8 cellular contexts compared by ENCODE assay signal in genomic region chr6:110039364-110039995, GRCh38.
DNase-seq lines count a peak whose midpoint lies in the region; ATAC-seq, FAIRE-seq and TF ChIP-seq lines count a peak whose summit lies in the region.

No MANE protein-coding gene starts in this region.

- FAIRE-seq in endometrium (lab: Jason Lieb, UNC): peak; percentile 84

- H3K27ac ChIP-seq in mesodermal cell (ENCODE audit: low read depth, low read length, severe bottlenecking): no peak overlapping the region

- BruUV-seq in Calu3 (replicated peaks; lab: Mats Ljungman, UMichigan): no TSS peak

- no peaks in the 10 kb centered on the region for H3K9me3 ChIP-seq in mesodermal cell (ENCODE audit: control insufficient read depth, low read length)

- H3K4me1 ChIP-seq in mesodermal cell (ENCODE audit: control insufficient read depth, insufficient read depth, low read length, poor library complexity, severe bottlenecking): no peaks in the 10 kb centered on the region

- H3K27ac Mint-ChIP-seq in Calu3 (ENCODE audit: unreplicated experiment): peak overlapping the region; percentile 90
- peak overlapping the region; percentile 85 for H3K27ac Mint-ChIP-seq in activated CD8-positive, alpha-beta memory T cell treated with anti-CD3 and anti-CD28 coated beads, Interleukin-2, amount 10 ng/mL, durations not matched to agents 7 days and 5 days

- CTCF ChIA-PET in Calu3 (lab: Charles Lee): interaction anchor here (0.6 to 5.1 kb wide), 30 partner anchors 10 to 799 kb away, joined by 3 to 123 read pairs (median 5); partner anchors contain the start of genes AK9, FIG4, SMPD2 and WASF1
- CTCF ChIA-PET in activated CD8-positive, alpha-beta memory T cell treated with anti-CD3 and anti-CD28 coated beads, Interleukin-2, amount 10 ng/mL, durations not matched to agents 7 days and 5 days (lab: Charles Lee): interaction anchor here (0.6 to 4.9 kb wide), 70 partner anchors 10 to 1927 kb away, joined by 3 to 173 read pairs (median 4); partner anchors contain the start of genes AK9, AMD1, CDC40 and FIG4

- H3K4me3 Mint-ChIP-seq in Calu3 (ENCODE audit: low read depth, unreplicated experiment): peak overlapping the region; percentile 72
- H3K4me3 Mint-ChIP-seq in activated CD8-positive, alpha-beta memory T cell treated with anti-CD3 and anti-CD28 coated beads, Interleukin-2, amount 10 ng/mL, durations not matched to agents 7 days and 5 days: peak overlapping the region; percentile 77

- 27 to 36% methylated on average over 3 to 5 of the region's 8 CpGs for WGBS in mesodermal cell (ENCODE audit: insufficient coverage in 2 of 2), 2 experiments

- peak overlapping the region; percentile 6 for H3K4me3 ChIP-seq in mesodermal cell (ENCODE audit: extremely low read depth, insufficient read depth, low read length, poor library complexity, severe bottlenecking)

- no peaks in the 10 kb centered on the region for H3K36me3 ChIP-seq in mesodermal cell (ENCODE audit: control insufficient read depth, insufficient read depth, low read length)

- intact Hi-C loops in Calu3 (cut with micrococcal nuclease; ENCODE audit: unreplicated experiment): loop anchor here (1.0 to 10.0 kb wide), 4 partner anchors 75 to 334 kb away; no protein-coding TSS in a partner anchor

- H3K27me3 Mint-ChIP-seq in Calu3 (ENCODE audit: unreplicated experiment): no peaks in the 10 kb centered on the region
- no peaks in the 10 kb centered on the region for H3K27me3 Mint-ChIP-seq in activated CD8-positive, alpha-beta memory T cell treated with anti-CD3 and anti-CD28 coated beads, Interleukin-2, amount 10 ng/mL, durations not matched to agents 7 days and 5 days

- peaks cover 10% of the 10 kb centered on the region for H3K36me3 Mint-ChIP-seq in Calu3 (ENCODE audit: insufficient read depth, unreplicated experiment)
- no peaks in the 10 kb centered on the region for H3K36me3 Mint-ChIP-seq in activated CD8-positive, alpha-beta memory T cell treated with anti-CD3 and anti-CD28 coated beads, Interleukin-2, amount 10 ng/mL, durations not matched to agents 7 days and 5 days

- H3K9me3 Mint-ChIP-seq in Calu3 (ENCODE audit: low read depth, unreplicated experiment): no peaks in the 10 kb centered on the region
- no peaks in the 10 kb centered on the region for H3K9me3 Mint-ChIP-seq in activated CD8-positive, alpha-beta memory T cell treated with anti-CD3 and anti-CD28 coated beads, Interleukin-2, amount 10 ng/mL, durations not matched to agents 7 days and 5 days (ENCODE audit: low read depth)

- peak; percentile 80 for TF ChIP-seq CTCF in Calu3 (IDR thresholded peaks at IDR 0.05; ENCODE audit: unreplicated experiment)

- DNase-seq in Calu3: peak; percentile 90
- peak in 73 of 76 experiments; percentile 14 to 87 (median 73) for DNase-seq in HUDEP-2 (lab: John Stamatoyannopoulos, UW; ENCODE audit: unreplicated experiment in 76 of 76)
- peak; percentile 86 for DNase-seq in NOMO-1 treated with DMSO at 0.1 percent for 48 hours (lab: John Stamatoyannopoulos, UW; ENCODE audit: unreplicated experiment)
- peak; percentile 92 for DNase-seq in activated CD8-positive, alpha-beta memory T cell treated with anti-CD3 and anti-CD28 coated beads, Interleukin-2, amount 10 ng/mL, durations not matched to agents 7 days and 5 days
- peak; percentile 57 for DNase-seq in stimulated activated CD8-positive, alpha-beta memory T cell treated with anti-CD3 and anti-CD28 coated beads, Interleukin-15, amount 100 ng/mL, for 24 hours (ENCODE audit: low read depth)

- peak; percentile 80 for ATAC-seq in GM21390 (IDR thresholded peaks at IDR 0.05; ENCODE audit: unreplicated experiment)
- ATAC-seq in activated CD8-positive, alpha-beta memory T cell treated with anti-CD3 and anti-CD28 coated beads, Interleukin-2, amount 10 ng/mL, durations not matched to agents 7 days and 5 days: peak; percentile 88

- H3K4me1 Mint-ChIP-seq in Calu3 (ENCODE audit: low read depth, unreplicated experiment): peaks cover 14% of the 10 kb centered on the region
- peaks cover 20% of the 10 kb centered on the region for H3K4me1 Mint-ChIP-seq in activated CD8-positive, alpha-beta memory T cell treated with anti-CD3 and anti-CD28 coated beads, Interleukin-2, amount 10 ng/mL, durations not matched to agents 7 days and 5 days
